1 cellular context compared by ENCODE assay signal in the genomic region with DNA sequence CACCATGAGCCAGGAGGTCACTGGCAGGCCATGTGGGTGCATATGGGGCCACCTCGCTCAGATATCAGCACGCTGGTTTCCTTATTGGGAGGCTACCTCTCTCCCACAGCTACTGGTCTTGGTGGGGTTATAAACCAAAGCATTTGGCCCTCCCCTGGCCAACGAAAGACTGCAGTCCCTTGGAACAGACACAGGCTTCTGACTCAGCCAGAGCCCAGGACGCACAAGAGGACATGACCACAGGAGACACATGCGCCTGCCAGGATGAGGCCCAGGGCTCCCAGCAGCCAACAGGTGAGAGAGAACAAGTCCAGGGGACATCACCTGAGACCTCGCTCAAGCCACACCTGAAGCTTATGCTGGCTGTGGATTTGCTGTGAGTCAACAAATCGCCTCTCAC.
TF ChIP-seq lines count a peak whose summit lies in the region.

No MANE protein-coding gene starts in this region.

TF ChIP-seq in IMR-90, 13 proteins besides CTCF, POLR2A, EP300 and RAD21:
- TF ChIP-seq NFE2L2 (IDR thresholded peaks at IDR 0.05; ENCODE audit: low read depth, low read length) (no peak), MXI1 (IDR thresholded peaks at IDR 0.05; ENCODE audit: borderline replicate concordance, low read depth, low read length) (no peak), RCOR1 (IDR thresholded peaks at IDR 0.05; ENCODE audit: insufficient replicate concordance, low read length) (no peak), ELK1 (IDR thresholded peaks at IDR 0.05; ENCODE audit: borderline replicate concordance, low read depth, low read length) (no peak), MAZ (IDR thresholded peaks at IDR 0.05; ENCODE audit: borderline replicate concordance, low read depth, low read length) (no peak)
- TF ChIP-seq, protein P1, sequence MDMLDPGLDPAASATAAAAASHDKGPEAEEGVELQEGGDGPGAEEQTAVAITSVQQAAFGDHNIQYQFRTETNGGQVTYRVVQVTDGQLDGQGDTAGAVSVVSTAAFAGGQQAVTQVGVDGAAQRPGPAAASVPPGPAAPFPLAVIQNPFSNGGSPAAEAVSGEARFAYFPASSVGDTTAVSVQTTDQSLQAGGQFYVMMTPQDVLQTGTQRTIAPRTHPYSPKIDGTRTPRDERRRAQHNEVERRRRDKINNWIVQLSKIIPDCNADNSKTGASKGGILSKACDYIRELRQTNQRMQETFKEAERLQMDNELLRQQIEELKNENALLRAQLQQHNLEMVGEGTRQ (IDR thresholded peaks at IDR 0.05; ENCODE audit: low read depth, low read length), result no peak
